ENCODE assay signal across 21 cellular contexts in genomic region chr3:114867828-114868498, GRCh38.
"Had no signal": no experiment of that assay in that cellular context is flagged by ENCODE, and none has a peak within 500 bp of the region (broad histone marks: within the 10 kb centered on the region; RNA-seq: fewer than 3 reads in every experiment).

No MANE protein-coding gene starts in this region.

- H3K27me3 Mint-ChIP-seq: activated CD8-positive, alpha-beta T cell treated with anti-CD3 and anti-CD28 coated beads for 36 hours; activated naive CD8-positive, alpha-beta T cell treated with anti-CD3 and anti-CD28 coated beads, Interleukin-2, amount 10 ng/mL, durations not matched to agents 7 days and 5 days; brain had no signal

- FAIRE-seq: K562 had no signal

- H3K27ac ChIP-seq: adrenal gland, SJSA1 had no signal

- H3K4me3 Mint-ChIP-seq: activated CD8-positive, alpha-beta T cell treated with anti-CD3 and anti-CD28 coated beads for 36 hours; activated naive CD8-positive, alpha-beta T cell treated with anti-CD3 and anti-CD28 coated beads, Interleukin-2, amount 10 ng/mL, durations not matched to agents 7 days and 5 days; brain had no signal

- ATAC-seq: activated CD4-positive, CD25-positive, alpha-beta regulatory T cell treated with anti-CD3 and anti-CD28 coated beads, Interleukin-2, amount 50 U/mL, for 24 hours; activated CD8-positive, alpha-beta T cell treated with anti-CD3 and anti-CD28 coated beads for 36 hours; K562; SK-N-SH treated with all-trans-retinoic acid at 6 μM for 48 hours had no signal

- H3K36me3 Mint-ChIP-seq: brain had no signal

- H3K27me3 ChIP-seq: adrenal gland, SJSA1 had no signal

- H3K9me3 Mint-ChIP-seq: activated CD8-positive, alpha-beta T cell treated with anti-CD3 and anti-CD28 coated beads for 36 hours; activated naive CD8-positive, alpha-beta T cell treated with anti-CD3 and anti-CD28 coated beads, Interleukin-2, amount 10 ng/mL, durations not matched to agents 7 days and 5 days; brain had no signal

- H3K9me3 ChIP-seq: adrenal gland, SJSA1 had no signal

- DNase-seq: activated CD4-positive, alpha-beta T cell treated with anti-CD3 and anti-CD28 coated beads for 4 hours; activated CD8-positive, alpha-beta memory T cell treated with anti-CD3 and anti-CD28 coated beads, Interleukin-2, amount 50 U/mL, for 4 hours; activated CD8-positive, alpha-beta T cell treated with anti-CD3 and anti-CD28 coated beads for 36 hours; activated naive CD4-positive, alpha-beta T cell treated with anti-CD3 and anti-CD28 coated beads, Interleukin-2, amount 50 U/mL, for 16 hours; activated naive CD8-positive, alpha-beta T cell treated with anti-CD3 and anti-CD28 coated beads, Interleukin-2, amount 10 ng/mL, durations not matched to agents 7 days and 5 days; adrenal gland; anterior cingulate cortex; cerebellar nuclear complex; Karpas-422; MM.1S; NCI-H187 treated with DMSO at 0.1 percent for 48 hours; NCI-H2081 treated with DMSO at 0.1 percent for 48 hours; NCI-H446; NCI-H524; NCI-H774; SW 1271 had no signal

- H3K36me3 ChIP-seq: adrenal gland, SJSA1 had no signal

- H3K4me1 ChIP-seq: SJSA1 had no signal

- H3K27ac Mint-ChIP-seq: activated CD8-positive, alpha-beta T cell treated with anti-CD3 and anti-CD28 coated beads for 36 hours; activated naive CD8-positive, alpha-beta T cell treated with anti-CD3 and anti-CD28 coated beads, Interleukin-2, amount 10 ng/mL, durations not matched to agents 7 days and 5 days had no signal

- H3K4me3 ChIP-seq: adrenal gland, K562, SJSA1 had no signal
